Comparison of ENCODE assay signal across 1 cellular context in the genomic region with DNA sequence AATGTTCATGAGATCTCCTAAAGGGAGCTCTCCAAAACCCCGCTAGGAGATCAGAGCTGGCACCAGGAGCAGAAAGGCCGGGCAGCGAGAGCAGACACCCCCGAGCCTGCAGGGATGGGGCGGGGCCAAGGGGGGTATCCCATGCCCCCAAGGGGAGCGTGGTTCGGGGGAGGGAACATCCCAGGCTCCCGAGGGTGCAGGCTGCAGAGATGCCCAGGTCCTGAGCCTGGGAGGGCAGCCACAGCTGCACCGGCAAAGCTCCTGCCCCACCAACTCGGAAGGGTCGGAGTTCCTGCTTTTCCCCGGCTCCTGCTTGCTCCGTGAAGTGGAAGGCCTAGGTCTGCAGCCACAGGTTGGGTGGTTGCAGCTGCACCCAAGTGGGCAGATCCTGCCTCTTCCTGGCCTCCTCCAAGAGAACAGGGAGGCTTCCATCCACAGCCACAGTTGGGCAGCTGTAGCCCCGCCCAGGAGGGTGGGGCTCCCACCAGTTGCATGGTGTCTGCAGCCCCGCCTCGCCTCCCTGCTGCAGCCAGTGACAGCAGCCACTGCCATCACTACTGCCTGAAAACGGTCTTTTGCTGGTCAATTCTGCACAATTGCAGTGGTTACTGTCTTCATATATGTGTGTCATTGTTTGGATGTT.
TF ChIP-seq lines count a peak whose summit lies in the region.

No MANE protein-coding gene starts in this region.

TF ChIP-seq in IMR-90, 13 proteins besides CTCF, POLR2A, EP300 and RAD21 (continued from another document):
- TF ChIP-seq BHLHE40 (IDR thresholded peaks at IDR 0.05; ENCODE audit: low read depth, low read length) (no peak), FOS (IDR thresholded peaks at IDR 0.05; ENCODE audit: low read depth, low read length) (no peak), MAZ (IDR thresholded peaks at IDR 0.05; ENCODE audit: borderline replicate concordance, low read depth, low read length) (no peak), MXI1 (IDR thresholded peaks at IDR 0.05; ENCODE audit: borderline replicate concordance, low read depth, low read length) (no peak), CEBPB (IDR thresholded peaks at IDR 0.05; ENCODE audit: low read depth, low read length) (no peak), RCOR1 (IDR thresholded peaks at IDR 0.05; ENCODE audit: insufficient replicate concordance, low read length) (no peak), NFE2L2 (IDR thresholded peaks at IDR 0.05; ENCODE audit: low read depth, low read length) (no peak), MAFK (IDR thresholded peaks at IDR 0.05; ENCODE audit: low read depth, low read length) (no peak)
- TF ChIP-seq, protein P1, sequence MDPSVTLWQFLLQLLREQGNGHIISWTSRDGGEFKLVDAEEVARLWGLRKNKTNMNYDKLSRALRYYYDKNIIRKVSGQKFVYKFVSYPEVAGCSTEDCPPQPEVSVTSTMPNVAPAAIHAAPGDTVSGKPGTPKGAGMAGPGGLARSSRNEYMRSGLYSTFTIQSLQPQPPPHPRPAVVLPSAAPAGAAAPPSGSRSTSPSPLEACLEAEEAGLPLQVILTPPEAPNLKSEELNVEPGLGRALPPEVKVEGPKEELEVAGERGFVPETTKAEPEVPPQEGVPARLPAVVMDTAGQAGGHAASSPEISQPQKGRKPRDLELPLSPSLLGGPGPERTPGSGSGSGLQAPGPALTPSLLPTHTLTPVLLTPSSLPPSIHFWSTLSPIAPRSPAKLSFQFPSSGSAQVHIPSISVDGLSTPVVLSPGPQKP (IDR thresholded peaks at IDR 0.05; ENCODE audit: borderline replicate concordance, low read depth, low read length): no peak
- TF ChIP-seq, protein P2, sequence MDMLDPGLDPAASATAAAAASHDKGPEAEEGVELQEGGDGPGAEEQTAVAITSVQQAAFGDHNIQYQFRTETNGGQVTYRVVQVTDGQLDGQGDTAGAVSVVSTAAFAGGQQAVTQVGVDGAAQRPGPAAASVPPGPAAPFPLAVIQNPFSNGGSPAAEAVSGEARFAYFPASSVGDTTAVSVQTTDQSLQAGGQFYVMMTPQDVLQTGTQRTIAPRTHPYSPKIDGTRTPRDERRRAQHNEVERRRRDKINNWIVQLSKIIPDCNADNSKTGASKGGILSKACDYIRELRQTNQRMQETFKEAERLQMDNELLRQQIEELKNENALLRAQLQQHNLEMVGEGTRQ (IDR thresholded peaks at IDR 0.05; ENCODE audit: low read depth, low read length): no peak
